ENCODE assay signal across 12 cellular contexts in the genomic region with DNA sequence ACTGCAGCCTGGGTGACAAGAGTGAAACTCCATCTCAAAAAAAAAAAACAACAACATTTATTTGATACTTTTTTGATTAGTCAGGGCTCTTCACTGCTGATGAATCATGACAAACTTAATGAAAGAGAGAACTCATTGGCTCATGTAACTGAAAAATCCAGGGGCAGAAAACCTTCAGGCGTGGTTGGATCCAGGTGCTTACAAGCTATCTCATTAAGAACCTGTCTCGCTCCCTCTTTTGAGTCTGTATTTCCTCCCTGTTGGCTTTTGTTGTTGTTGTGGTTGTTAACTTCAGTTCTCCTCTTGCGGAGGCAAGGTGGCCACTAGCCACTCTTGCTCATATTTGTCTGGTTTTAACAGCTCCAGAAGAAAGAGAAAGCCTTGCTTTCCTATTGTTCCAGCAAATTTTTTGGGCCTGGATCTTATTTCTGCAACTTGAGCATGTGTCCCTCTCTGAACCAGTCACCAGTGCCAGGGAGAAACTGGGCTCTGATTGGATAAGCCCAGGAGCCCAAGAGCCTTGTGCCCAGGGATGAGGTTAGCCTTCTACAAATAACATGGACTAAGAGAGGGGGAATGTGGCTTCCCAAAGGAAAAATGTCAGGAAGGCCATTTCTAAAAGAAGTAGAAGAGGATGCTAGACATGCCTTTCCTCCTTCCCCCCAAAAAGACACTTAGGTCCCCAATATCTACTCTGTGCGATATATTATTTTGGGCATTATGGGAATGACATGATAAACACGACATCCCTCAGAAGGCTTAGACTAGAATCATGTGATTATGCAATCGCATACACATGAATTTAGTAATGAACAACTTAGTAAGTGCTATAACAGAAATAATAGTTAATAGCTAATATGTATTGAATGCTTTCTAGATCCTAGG.
A peak's percentile ranks its signal among the peaks of the same experiment; 100 is the strongest.
DNase-seq lines count a peak whose midpoint lies in the region; TF ChIP-seq lines count a peak whose summit lies in the region.
"Had no signal": no experiment of that assay in that cellular context is flagged by ENCODE, and none has a peak within 500 bp of the region (broad histone marks: within the 10 kb centered on the region; RNA-seq: fewer than 3 reads in every experiment).

No MANE protein-coding gene starts in this region.

- H3K36me3 Mint-ChIP-seq in activated T-cell treated with anti-CD3 and anti-CD28 coated beads, Interleukin-2, amount 50 U/mL, for 24 hours (ENCODE audit: low read depth): peaks cover 3% of the 10 kb centered on the region
- H3K36me3 Mint-ChIP-seq in activated naive CD4-positive, alpha-beta T cell treated with anti-CD3 and anti-CD28 coated beads for 36 hours (ENCODE audit: low read depth): no peaks in the 10 kb centered on the region

- intact Hi-C loops in left ventricle myocardium inferior (cut with micrococcal nuclease): loop anchor here (10.0 kb wide), 1 partner anchor 48 kb away; no protein-coding TSS in a partner anchor
- intact Hi-C loops in activated naive CD4-positive, alpha-beta T cell treated with anti-CD3 and anti-CD28 coated beads for 36 hours (cut with micrococcal nuclease): no loop called here

- H3K36me3 ChIP-seq in SJSA1: no peaks in the 10 kb centered on the region
- no peaks in the 10 kb centered on the region for H3K36me3 ChIP-seq in left ventricle myocardium inferior
- H3K36me3 ChIP-seq: cardiac muscle cell had no signal

- no peak overlapping the region for H3K4me3 ChIP-seq in SJSA1
- H3K4me3 ChIP-seq in left ventricle myocardium inferior: no peak overlapping the region
- H3K4me3 ChIP-seq: cardiac muscle cell, SK-N-MC had no signal

- DNase-seq in AG20443 (ENCODE audit: low spot score) (peak; percentile 21), SJSA1 (ENCODE audit: low read depth in 1 of 2, low spot score in 2 of 2) (peak in 1 of 2 experiments; percentile 37), left ventricle myocardium inferior (no peak), renal cortical epithelial cell (ENCODE audit: low read depth) (peak; percentile 11), DMS153 (lab: John Stamatoyannopoulos, UW) (no peak)
- no peak for DNase-seq in activated T-cell treated with anti-CD3 and anti-CD28 coated beads, Interleukin-2, amount 50 U/mL, for 24 hours
- no peak for DNase-seq in central memory CD4-positive, alpha-beta T cell
- DNase-seq in activated naive CD4-positive, alpha-beta T cell treated with anti-CD3 and anti-CD28 coated beads for 36 hours: no peak
- DNase-seq: activated naive CD4-positive, alpha-beta T cell treated with Interleukin-2 at 50 U/mL for 16 hours had no signal

- H3K27ac ChIP-seq in SJSA1 (peak overlapping the region; percentile 92), left ventricle myocardium inferior (replicated peaks) (peak overlapping the region; percentile 77)
- H3K27ac ChIP-seq: cardiac muscle cell, SK-N-MC had no signal

- H3K27me3 ChIP-seq in SJSA1 (replicated peaks) (no peaks in the 10 kb centered on the region), left ventricle myocardium inferior (ENCODE audit: low read depth) (no peaks in the 10 kb centered on the region)
- H3K27me3 ChIP-seq: cardiac muscle cell had no signal

- peaks cover 55% of the 10 kb centered on the region for H3K4me1 ChIP-seq in SJSA1 (replicated peaks)
- H3K4me1 ChIP-seq in left ventricle myocardium inferior: peaks cover 82% of the 10 kb centered on the region

- no peaks in the 10 kb centered on the region for H3K27me3 Mint-ChIP-seq in activated T-cell treated with anti-CD3 and anti-CD28 coated beads, Interleukin-2, amount 50 U/mL, for 24 hours
- H3K27me3 Mint-ChIP-seq in activated naive CD4-positive, alpha-beta T cell treated with anti-CD3 and anti-CD28 coated beads for 36 hours (ENCODE audit: low read depth): no peaks in the 10 kb centered on the region

- H3K9me3 ChIP-seq in SJSA1 (replicated peaks) (no peaks in the 10 kb centered on the region), left ventricle myocardium inferior (replicated peaks) (no peaks in the 10 kb centered on the region)

- no peaks in the 10 kb centered on the region for H3K9me3 Mint-ChIP-seq in activated T-cell treated with anti-CD3 and anti-CD28 coated beads, Interleukin-2, amount 50 U/mL, for 24 hours
- H3K9me3 Mint-ChIP-seq in activated naive CD4-positive, alpha-beta T cell treated with anti-CD3 and anti-CD28 coated beads for 36 hours: no peaks in the 10 kb centered on the region
- H3K9me3 Mint-ChIP-seq: neural crest cell had no signal

- CTCF ChIA-PET in activated naive CD4-positive, alpha-beta T cell treated with anti-CD3 and anti-CD28 coated beads for 36 hours (lab: Charles Lee): interaction anchor here (0.6 kb wide), 1 partner anchor 710 kb away, joined by 5 read pairs; no protein-coding TSS in a partner anchor

- H3K4me3 Mint-ChIP-seq in activated T-cell treated with anti-CD3 and anti-CD28 coated beads, Interleukin-2, amount 50 U/mL, for 24 hours: no peak overlapping the region
- H3K4me3 Mint-ChIP-seq in activated naive CD4-positive, alpha-beta T cell treated with anti-CD3 and anti-CD28 coated beads for 36 hours: no peak overlapping the region
- H3K4me3 Mint-ChIP-seq: neural crest cell had no signal

- H3K27ac Mint-ChIP-seq in activated T-cell treated with anti-CD3 and anti-CD28 coated beads, Interleukin-2, amount 50 U/mL, for 24 hours: no peak overlapping the region
- H3K27ac Mint-ChIP-seq in activated naive CD4-positive, alpha-beta T cell treated with anti-CD3 and anti-CD28 coated beads for 36 hours: no peak overlapping the region

- peaks cover 11% of the 10 kb centered on the region for H3K4me1 Mint-ChIP-seq in activated T-cell treated with anti-CD3 and anti-CD28 coated beads, Interleukin-2, amount 50 U/mL, for 24 hours (ENCODE audit: low read depth)
- peaks cover 8% of the 10 kb centered on the region for H3K4me1 Mint-ChIP-seq in activated naive CD4-positive, alpha-beta T cell treated with anti-CD3 and anti-CD28 coated beads for 36 hours (ENCODE audit: low read depth)

- no peak for TF ChIP-seq CTCF in left ventricle myocardium inferior (IDR thresholded peaks at IDR 0.05; ENCODE audit: borderline replicate concordance)

Comparison
In these comparisons a context has a peak if more than half of its experiments do, and no peak if none do; other contexts are left out.
1. DNase-seq: peak in AG20443 (single experiment) and renal cortical epithelial cell (single experiment); none in left ventricle myocardium inferior (single experiment), activated T-cell treated with anti-CD3 and anti-CD28 coated beads, Interleukin-2, amount 50 U/mL, for 24 hours (single experiment), DMS153 (single experiment), central memory CD4-positive, alpha-beta T cell (single experiment) and activated naive CD4-positive, alpha-beta T cell treated with anti-CD3 and anti-CD28 coated beads for 36 hours (single experiment).